ENCODE assay signal across 16 cellular contexts in genomic region chr1:156079762-156080597, GRCh38. TPM values are rescaled to one million over a fixed set of nuclear protein-coding genes. Genes with fewer than 3 reads are reported as not detected.
DNase-seq lines count a peak whose midpoint lies in the region; ATAC-seq, FAIRE-seq and TF ChIP-seq lines count a peak whose summit lies in the region.
"Had no signal": no experiment of that assay in that cellular context is flagged by ENCODE, and none has a peak within 500 bp of the region (broad histone marks: within the 10 kb centered on the region; RNA-seq: fewer than 3 reads in every experiment).

No MANE protein-coding gene starts in this region.

- no peak overlapping the region for H4K91ac ChIP-seq in H1 (replicated peaks; ENCODE audit: insufficient read length, low read length)

- H3K4me2 ChIP-seq in OCI-LY7 (ENCODE audit: low read length) (0 out of 2 replicates have a peak overlapping the region, but pooled peaks have one; percentile 98), H1 (ENCODE audit: insufficient read depth in 1 of 2, low read depth in 2 of 2, low read length in 2 of 2) (peak overlapping the region; percentile 76 to 79), neural cell (ENCODE audit: low read length) (peak overlapping the region; percentile 83)

- 0 out of 2 replicates have a peak, but pooled peaks cover 3% of the 10 kb centered on the region for H3K79me2 ChIP-seq in OCI-LY7 (ENCODE audit: insufficient read depth, low read depth, low read length)
- H3K79me2 ChIP-seq in H1 (ENCODE audit: control insufficient read depth in 1 of 2, insufficient read depth in 2 of 2, low read length in 2 of 2) = peaks cover 19 to 70% of the 10 kb centered on the region in 2 experiments
- H3K79me2 ChIP-seq in neural cell (replicated peaks; ENCODE audit: insufficient read depth, low read length) = peaks cover 95% of the 10 kb centered on the region

- no peaks in the 10 kb centered on the region for H3K36me3 ChIP-seq in CD4-positive, CD25-positive, alpha-beta regulatory T cell (ENCODE audit: control insufficient read depth, insufficient read depth, low read length)
- no peaks in the 10 kb centered on the region for H3K36me3 ChIP-seq in OCI-LY7 (ENCODE audit: insufficient read depth, low read length)
- peaks cover 3 to 26% (median 9%) of the 10 kb centered on the region in 4 experiments; a peak in 6 of 8 replicates for H3K36me3 ChIP-seq in H1 (ENCODE audit: control insufficient read depth in 2 of 4, insufficient read depth in 4 of 4, low read length in 3 of 4)
- peaks cover 5% of the 10 kb centered on the region for H3K36me3 ChIP-seq in neural cell (ENCODE audit: insufficient read depth, low read length)
- no peaks in the 10 kb centered on the region for H3K36me3 ChIP-seq in tibial nerve
- H3K36me3 ChIP-seq: gastroesophageal sphincter, lower lobe of right lung, prostate gland had no signal

- FAIRE-seq in H1 (lab: Jason Lieb, UNC) = no peak

- H3K9me3 ChIP-seq in CD4-positive, CD25-positive, alpha-beta regulatory T cell (ENCODE audit: control insufficient read depth in 2 of 2, low read length in 2 of 2) = no peaks in the 10 kb centered on the region
- H3K9me3 ChIP-seq in OCI-LY7 (ENCODE audit: low read length) (no peaks in the 10 kb centered on the region), H1 (ENCODE audit: insufficient read depth in 2 of 2, low read depth in 1 of 2, low read length in 1 of 2) (no peaks in the 10 kb centered on the region), neural cell (ENCODE audit: low read length) (no peaks in the 10 kb centered on the region), tibial nerve (no peaks in the 10 kb centered on the region)
- H3K9me3 ChIP-seq: gastroesophageal sphincter, lower lobe of right lung, prostate gland had no signal

- no peaks in the 10 kb centered on the region for H3F3A ChIP-seq in neural cell (ENCODE audit: insufficient read depth, low read length, poor library complexity, severe bottlenecking)

- no peak overlapping the region for H3K14ac ChIP-seq in H1 (ENCODE audit: insufficient read length)

- BruUV-seq in OCI-LY7 (replicated peaks; lab: Mats Ljungman, UMichigan) (no TSS peak), MCF 10A (replicated peaks; lab: Mats Ljungman, UMichigan) (no TSS peak)

- H3K79me1 ChIP-seq in H1 (ENCODE audit: low read depth, low read length) = peaks cover 24% of the 10 kb centered on the region

- no peak overlapping the region for H3K27ac Mint-ChIP-seq in CD4-positive, CD25-positive, alpha-beta regulatory T cell
- H3K27ac Mint-ChIP-seq in MCF 10A (ENCODE audit: low read depth, unreplicated experiment) = no peak overlapping the region
- H3K27ac Mint-ChIP-seq: activated naive CD4-positive, alpha-beta T cell treated with anti-CD3 and anti-CD28 coated beads, Interleukin-2, amount 10 ng/mL, durations not matched to agents 7 days and 5 days; CD8-positive, alpha-beta T cell had no signal

- POLR2A ChIA-PET in OCI-LY7 (lab: Charles Lee) (no interaction called here), H1 (lab: Charles Lee; ENCODE audit: partially characterized antibody) (interaction anchor here (0.6 to 3.4 kb wide), 16 partner anchors 8 to 102 kb away, joined by 3 to 20 read pairs (median 4); partner anchors contain the start of genes ARHGEF2, LAMTOR2, LMNA and RAB25), MCF 10A (lab: Yijun Ruan, JAX) (no interaction called here)

- H3K4me1 ChIP-seq in CD4-positive, CD25-positive, alpha-beta regulatory T cell (ENCODE audit: control insufficient read depth, insufficient read depth, low read length, poor library complexity, severe bottlenecking) = peaks cover 17% of the 10 kb centered on the region
- H3K4me1 ChIP-seq in OCI-LY7 (ENCODE audit: insufficient read depth, low read length, poor library complexity, severe bottlenecking) (peaks cover 43% of the 10 kb centered on the region), H1 (replicated peaks in 1 of 4; ENCODE audit: control insufficient read depth in 3 of 4, insufficient read depth in 4 of 4, low read length in 3 of 4) (peaks cover 15 to 44% (median 33%) of the 10 kb centered on the region in 4 experiments), tibial nerve (peaks cover 0 to 46% (median 13%) of the 10 kb centered on the region in 4 donors)
- H3K4me1 ChIP-seq: prostate gland had no signal

- H3K9ac ChIP-seq in H1 (replicated peaks in 1 of 4; ENCODE audit: extremely low read depth in 1 of 4, low read depth in 3 of 4, low read length in 3 of 4) (peak overlapping the region in 3 of 4 experiments; percentile 52 to 90 (median 87); a peak in 3 of 7 replicates), neural cell (ENCODE audit: low read length) (peak overlapping the region; percentile 99)

- CTCF ChIA-PET in OCI-LY7 (lab: Charles Lee; ENCODE audit: unreplicated experiment) (no interaction called here), H1 (lab: Charles Lee; ENCODE audit: partially characterized antibody) (interaction anchor here (0.8 to 2.5 kb wide), 5 partner anchors 11 to 350 kb away, joined by 3 to 17 read pairs (median 7); no protein-coding TSS in a partner anchor), MCF 10A (lab: Yijun Ruan, JAX) (interaction anchor here (1.0 to 2.0 kb wide), 3 partner anchors 10 to 16 kb away, joined by 6 to 8 read pairs (median 8); no protein-coding TSS in a partner anchor)

- H3K4me1 Mint-ChIP-seq in CD4-positive, CD25-positive, alpha-beta regulatory T cell = peaks cover 0 to 18% (median 1%) of the 10 kb centered on the region in 4 donors
- peaks cover 11% of the 10 kb centered on the region for H3K4me1 Mint-ChIP-seq in MCF 10A (ENCODE audit: insufficient read depth, unreplicated experiment)

- peak overlapping the region; percentile 77 for H2BK120ac ChIP-seq in H1 (replicated peaks; ENCODE audit: low read depth, low read length)

- H3K27ac ChIP-seq in CD4-positive, CD25-positive, alpha-beta regulatory T cell (ENCODE audit: insufficient read depth, low read length, poor library complexity, severe bottlenecking) = no peak overlapping the region
- H3K27ac ChIP-seq in OCI-LY7 (ENCODE audit: low read depth, low read length, poor library complexity, severe bottlenecking) = no peak overlapping the region
- no peak overlapping the region for H3K27ac ChIP-seq in H1 (ENCODE audit: low read depth, low read length)
- H3K27ac ChIP-seq in neural cell (ENCODE audit: low read length) = peak overlapping the region; percentile 85
- no peak overlapping the region for H3K27ac ChIP-seq in tibial nerve
- H3K27ac ChIP-seq: gastroesophageal sphincter, lower lobe of right lung, prostate gland had no signal

- H2BK20ac ChIP-seq in H1 (ENCODE audit: low read length) = no peak overlapping the region

- H3K56ac ChIP-seq in H1 (replicated peaks; ENCODE audit: insufficient read length, low read depth, low read length) = peak overlapping the region; percentile 86

- TF ChIP-seq RAD21 in H1 (IDR thresholded peaks at IDR 0.05 in 1 of 2, conservative IDR thresholded peaks at IDR 0.05 in 1 of 2; ENCODE audit: low read depth in 2 of 2, low read length in 2 of 2) (no peak), neural cell (conservative IDR thresholded peaks at IDR 0.05) (no peak)

- peak overlapping the region; percentile 58 for H3K4ac ChIP-seq in H1 (replicated peaks; ENCODE audit: insufficient read length, low read depth, low read length)

- peak overlapping the region; percentile 72; the same call in 1 of the 2 replicates for H2BK15ac ChIP-seq in H1 (ENCODE audit: low read length)

- H3K18ac ChIP-seq in H1 (ENCODE audit: extremely low read depth, low read length) = peak overlapping the region; percentile 93

- TF ChIP-seq CTCF in OCI-LY7 (conservative IDR thresholded peaks at IDR 0.05; ENCODE audit: low read length) (no peak), H1 (IDR thresholded peaks at IDR 0.05; ENCODE audit: control extremely low read depth in 1 of 3, insufficient read depth in 1 of 3, low read depth in 1 of 3, low read length in 3 of 3) (no peak), neural cell (IDR thresholded peaks at IDR 0.05; ENCODE audit: poor library complexity, severe bottlenecking) (no peak), MCF 10A (IDR thresholded peaks at IDR 0.05; ENCODE audit: unreplicated experiment) (no peak), tibial nerve (IDR thresholded peaks at IDR 0.05) (no peak)

- 52% methylated on average over 7 of the region's 10 CpGs; no CpG with 5 or more reads in 1 of the 2 experiments for WGBS in H1 (ENCODE audit: extremely low coverage in 1 of 2, insufficient coverage in 1 of 2, insufficient read length in 1 of 2, insufficient replicate concordance in 2 of 2, low coverage in 1 of 2, low lambda C conversion rate in 2 of 2, missing lambda C conversion rate in 1 of 2), 2 experiments
- WGBS in tibial nerve, 2 donors = 58 to 61% methylated on average over 10 of the region's 10 CpGs

- H2AFZ ChIP-seq in OCI-LY7 (ENCODE audit: low read length) (no peak overlapping the region), H1 (ENCODE audit: low read length) (no peak overlapping the region), neural cell (ENCODE audit: low read depth, low read length) (no peak overlapping the region)

- H2AK5ac ChIP-seq in H1 (ENCODE audit: low read depth, low read length) = no peak overlapping the region; the same call in 1 of the 2 replicates

- H3K23ac ChIP-seq in H1 (ENCODE audit: insufficient read length) = no peak overlapping the region

- H4K8ac ChIP-seq in H1 (ENCODE audit: extremely low read depth, insufficient read depth, low read length) = peak overlapping the region; percentile 40; the same call in 1 of the 2 replicates

- no peak for DNase-seq in CD4-positive, CD25-positive, alpha-beta regulatory T cell
- DNase-seq in OCI-LY7 (ENCODE audit: low spot score) = no peak
- peak in 1 of 2 experiments; percentile 63 for DNase-seq in H1 (ENCODE audit: low read depth in 1 of 2, low spot score in 2 of 2)
- no peak for DNase-seq in MCF 10A (ENCODE audit: unreplicated experiment)
- no peak for DNase-seq in stimulated activated CD8-positive, alpha-beta memory T cell treated with anti-CD3 and anti-CD28 coated beads, Interleukin-4, amount 100 ng/mL, for 48 hours
- no peak for DNase-seq in tibial nerve (ENCODE audit: low spot score in 2 of 2)
- DNase-seq in 8988T = no peak
- DNase-seq: activated naive CD4-positive, alpha-beta T cell treated with anti-CD3 and anti-CD28 coated beads, Interleukin-2, amount 10 ng/mL, durations not matched to agents 7 days and 5 days; CD8-positive, alpha-beta T cell; lower lobe of right lung; T-helper 2 cell had no signal

- intact Hi-C loops in OCI-LY7 (cut with micrococcal nuclease; ENCODE audit: unreplicated experiment) = no loop called here
- intact Hi-C loops in MCF 10A (cut with micrococcal nuclease) = no loop called here

- TF ChIP-seq EP300 in H1 (IDR thresholded peaks at IDR 0.05; ENCODE audit: borderline replicate concordance in 1 of 2, low read depth in 2 of 2, low read length in 2 of 2) = no peak
- no peak for TF ChIP-seq EP300 in neural cell (conservative IDR thresholded peaks at IDR 0.05; ENCODE audit: poor library complexity, severe bottlenecking)
- TF ChIP-seq EP300 in tibial nerve (IDR thresholded peaks at IDR 0.05) = no peak

- H3K4me3 Mint-ChIP-seq in CD4-positive, CD25-positive, alpha-beta regulatory T cell = peak overlapping the region; percentile 44 to 66 (median 56)
- H3K4me3 Mint-ChIP-seq in MCF 10A (ENCODE audit: unreplicated experiment) = no peak overlapping the region

- TF ChIP-seq POLR2A in H1 (IDR thresholded peaks at IDR 0.05; ENCODE audit: control extremely low read depth in 1 of 2, low read depth in 2 of 2, low read length in 2 of 2) = 0 out of 3 replicates have a peak, but pooled peaks of 1 of the 2 experiments have one; percentile 29
- TF ChIP-seq POLR2A in tibial nerve (IDR thresholded peaks at IDR 0.05) = no peak

- peak overlapping the region; percentile 82 for H4K5ac ChIP-seq in H1 (ENCODE audit: insufficient read length, low read depth, low read length)

- H3K27me3 Mint-ChIP-seq in CD4-positive, CD25-positive, alpha-beta regulatory T cell = peaks cover 55% of the 10 kb centered on the region
- H3K27me3 Mint-ChIP-seq in MCF 10A (ENCODE audit: insufficient read depth, unreplicated experiment) = no peaks in the 10 kb centered on the region

- H3K9me3 Mint-ChIP-seq in CD4-positive, CD25-positive, alpha-beta regulatory T cell = peaks cover 0 to 2% (median 0%) of the 10 kb centered on the region in 7 donors
- no peaks in the 10 kb centered on the region for H3K9me3 Mint-ChIP-seq in MCF 10A (ENCODE audit: unreplicated experiment)
- H3K9me3 Mint-ChIP-seq: activated naive CD4-positive, alpha-beta T cell treated with anti-CD3 and anti-CD28 coated beads, Interleukin-2, amount 10 ng/mL, durations not matched to agents 7 days and 5 days; CD8-positive, alpha-beta T cell had no signal

- ATAC-seq in CD4-positive, CD25-positive, alpha-beta regulatory T cell (ENCODE audit: low read depth in 2 of 2) = no peak
- ATAC-seq: CD8-positive, alpha-beta T cell; gastroesophageal sphincter; lower lobe of right lung had no signal

- H3K27me3 ChIP-seq in CD4-positive, CD25-positive, alpha-beta regulatory T cell (ENCODE audit: control insufficient read depth, insufficient read depth, low read length) = peaks cover 13% of the 10 kb centered on the region
- H3K27me3 ChIP-seq in H1 (replicated peaks in 1 of 4; ENCODE audit: control insufficient read depth in 3 of 4, extremely low read depth in 1 of 4, insufficient read depth in 3 of 4, low read length in 3 of 4) = no peaks in the 10 kb centered on the region
- H3K27me3 ChIP-seq in neural cell (ENCODE audit: insufficient read depth, low read depth, low read length) = no peaks in the 10 kb centered on the region
- H3K27me3 ChIP-seq in tibial nerve = no peaks in the 10 kb centered on the region
- H3K27me3 ChIP-seq: gastroesophageal sphincter had no signal

- peak overlapping the region; percentile 98; the same call in 1 of the 2 replicates for H2BK5ac ChIP-seq in H1 (ENCODE audit: low read depth, low read length)

- H3K4me3 ChIP-seq in CD4-positive, CD25-positive, alpha-beta regulatory T cell (ENCODE audit: low read depth, low read length) = no peak overlapping the region
- H3K4me3 ChIP-seq in OCI-LY7 (ENCODE audit: low read depth, low read length, poor library complexity, severe bottlenecking) = no peak overlapping the region
- H3K4me3 ChIP-seq in H1 (ENCODE audit: extremely low read depth in 1 of 4, insufficient read depth in 2 of 4, low read depth in 3 of 4, low read length in 4 of 4) = peak overlapping the region; percentile 86 to 98 (median 94)
- peak overlapping the region; percentile 93 for H3K4me3 ChIP-seq in neural cell (ENCODE audit: low read length)
- no peak overlapping the region for H3K4me3 ChIP-seq in tibial nerve
- H3K4me3 ChIP-seq: gastroesophageal sphincter, lower lobe of right lung had no signal

- H3K23me2 ChIP-seq in H1 (ENCODE audit: low read depth, low read length) = peaks cover 14% of the 10 kb centered on the region

- H3K9me2 ChIP-seq in OCI-LY7 (ENCODE audit: insufficient read depth, low read length) (no peaks in the 10 kb centered on the region), neural cell (ENCODE audit: insufficient read depth, low read length) (no peaks in the 10 kb centered on the region)

- H2BK12ac ChIP-seq in H1 (ENCODE audit: low read depth, low read length) = 0 out of 2 replicates have a peak overlapping the region, but pooled peaks have one; percentile 39

- no peaks in the 10 kb centered on the region for H3K36me3 Mint-ChIP-seq in CD4-positive, CD25-positive, alpha-beta regulatory T cell
- peaks cover 5% of the 10 kb centered on the region for H3K36me3 Mint-ChIP-seq in MCF 10A (ENCODE audit: insufficient read depth, unreplicated experiment)
- H3K36me3 Mint-ChIP-seq: activated naive CD4-positive, alpha-beta T cell treated with anti-CD3 and anti-CD28 coated beads, Interleukin-2, amount 10 ng/mL, durations not matched to agents 7 days and 5 days; CD8-positive, alpha-beta T cell had no signal

- no peaks in the 10 kb centered on the region for H4K20me1 ChIP-seq in OCI-LY7 (ENCODE audit: insufficient read depth, low read length)
- peaks cover 12 to 27% of the 10 kb centered on the region in 2 experiments for H4K20me1 ChIP-seq in H1 (replicated peaks in 1 of 2; ENCODE audit: control insufficient read depth in 1 of 2, insufficient read depth in 2 of 2, low read length in 2 of 2)
- peaks cover 51% of the 10 kb centered on the region for H4K20me1 ChIP-seq in neural cell (ENCODE audit: insufficient read depth)

RNA-seq across cellular contexts. Expression of gene MEX3A, which starts 2.3 kb away (rescaled TPM):
- not detected for total RNA-seq in CD4-positive, CD25-positive, alpha-beta regulatory T cell
- not detected for polyA plus RNA-seq in CD4-positive, CD25-positive, alpha-beta regulatory T cell
- 4.5 and 5.3 TPM in 2 replicates for total RNA-seq in OCI-LY7 (2014; rRNA removed; shearing (Covaris generic))
- total RNA-seq in OCI-LY7 (2022) (5.3 and 5.5 TPM in 2 replicates), MCF 10A (2022) (0.88 and 0.91 TPM in 2 replicates), tibial nerve (1 to 10 TPM in 1 of 4 donors, under 1 TPM in 3; under 0.01 to 1.2 (median 0.43) TPM)
- total RNA-seq in H1 (2021; fragmentation: NEBNext Ultra II Directional; extraction: Animal tissue kit (Norgen Biotek cat#: 25700)) = 52.4 and 54.7 TPM in 2 replicates
- polyA plus RNA-seq in H1 (2011; rRNA removed) (34.1 and 43.5 TPM in 2 replicates), neural cell (39.8 and 44.4 TPM in 2 replicates)
- polyA plus RNA-seq in H1 (2011; cell fraction: cytosol; rRNA removed) = 30.7 TPM
- polyA plus RNA-seq in H1 (2011; cell fraction: nucleus; rRNA removed) = 122 TPM
- 42.2 to 51.4 TPM (median 46.7 TPM) in 4 replicates for polyA plus RNA-seq in H1 (2012, experiment 1 of 2)
- polyA plus RNA-seq in H1 (2012, experiment 2 of 2) = 37.7 TPM
- polyA plus RNA-seq in H1 (2013, experiment 1 of 2) = 50.4 TPM
- polyA plus RNA-seq in H1 (2013, experiment 2 of 2) = 45.1 TPM
- 43.0 and 47.3 TPM in 2 replicates for polyA minus RNA-seq in H1 (2011; rRNA and poly(A)+ RNA removed)
- polyA minus RNA-seq in H1 (2011; cell fraction: cytosol; rRNA and poly(A)+ RNA removed) = 55.2 TPM
- 107 TPM for polyA minus RNA-seq in H1 (2011; cell fraction: nucleus; rRNA and poly(A)+ RNA removed)
- 114 and 119 TPM in 2 replicates for polyA minus RNA-seq in neural cell

RNA-seq across cellular contexts. Expression of gene RAB25, which starts 19.0 kb away (rescaled TPM):
- total RNA-seq in CD4-positive, CD25-positive, alpha-beta regulatory T cell = 1.5 TPM
- 1 to 10 TPM in 2 of 4 donors, under 1 TPM in 2; 0.83 to 1.7 (median 0.93) TPM for polyA plus RNA-seq in CD4-positive, CD25-positive, alpha-beta regulatory T cell
- total RNA-seq in OCI-LY7 (2014; rRNA removed; shearing (Covaris generic)) = not detected in 2 replicates
- total RNA-seq in OCI-LY7 (2022) = 0.48 TPM in 1 of 2 replicates, not detected in the other
- total RNA-seq in H1 (2021; fragmentation: NEBNext Ultra II Directional; extraction: Animal tissue kit (Norgen Biotek cat#: 25700)) = 34.8 and 38.5 TPM in 2 replicates
- 98.2 and 117 TPM in 2 replicates for polyA plus RNA-seq in H1 (2011; rRNA removed)
- 110 TPM for polyA plus RNA-seq in H1 (2011; cell fraction: cytosol; rRNA removed)
- polyA plus RNA-seq in H1 (2011; cell fraction: nucleus; rRNA removed) = 61.3 TPM
- 66.9 to 78.3 TPM (median 74.1 TPM) in 4 replicates for polyA plus RNA-seq in H1 (2012, experiment 1 of 2)
- polyA plus RNA-seq in H1 (2012, experiment 2 of 2) = 91.5 TPM
- 48.0 TPM for polyA plus RNA-seq in H1 (2013, experiment 1 of 2)
- polyA plus RNA-seq in H1 (2013, experiment 2 of 2) = 50.7 TPM
- 50.6 and 52.5 TPM in 2 replicates for polyA minus RNA-seq in H1 (2011; rRNA and poly(A)+ RNA removed)
- polyA minus RNA-seq in H1 (2011; cell fraction: cytosol; rRNA and poly(A)+ RNA removed) = 24.8 TPM
- polyA minus RNA-seq in H1 (2011; cell fraction: nucleus; rRNA and poly(A)+ RNA removed) = 19.2 TPM
- polyA plus RNA-seq in neural cell = 1.3 TPM in 1 of 2 replicates, not detected in the other
- polyA minus RNA-seq in neural cell = not detected in 2 replicates
- 1.6 and 5.5 TPM in 2 replicates for total RNA-seq in MCF 10A (2022)
- total RNA-seq in tibial nerve = not detected
- total RNA-seq: dermis microvascular lymphatic vessel endothelial cell, M059J had no signal

RNA-seq across cellular contexts. Expression of gene LAMTOR2, which starts 25.4 kb away (rescaled TPM):
- total RNA-seq in CD4-positive, CD25-positive, alpha-beta regulatory T cell = 20.2 TPM
- 100 to 1,000 TPM; 107 to 162 (median 130) TPM for polyA plus RNA-seq in CD4-positive, CD25-positive, alpha-beta regulatory T cell
- total RNA-seq in OCI-LY7 (2014; rRNA removed; shearing (Covaris generic)) = 71.3 and 103 TPM in 2 replicates
- total RNA-seq in OCI-LY7 (2022) (52.1 and 55.2 TPM in 2 replicates), MCF 10A (2022) (88.1 and 104 TPM in 2 replicates), tibial nerve (10 to 100 TPM; 32.6 to 51.8 (median 47.8) TPM)
- total RNA-seq in H1 (2021; fragmentation: NEBNext Ultra II Directional; extraction: Animal tissue kit (Norgen Biotek cat#: 25700)) = 50.5 and 54.7 TPM in 2 replicates
- polyA plus RNA-seq in H1 (2011; rRNA removed) (122 and 131 TPM in 2 replicates), neural cell (81.3 and 82.6 TPM in 2 replicates)
- 109 TPM for polyA plus RNA-seq in H1 (2011; cell fraction: cytosol; rRNA removed)
- polyA plus RNA-seq in H1 (2011; cell fraction: nucleus; rRNA removed) = 74.9 TPM
- polyA plus RNA-seq in H1 (2012, experiment 1 of 2) = 77.2 to 105 TPM (median 92.7 TPM) in 4 replicates
- 70.5 TPM for polyA plus RNA-seq in H1 (2012, experiment 2 of 2)
- polyA plus RNA-seq in H1 (2013, experiment 1 of 2) = 63.5 TPM
- 69.2 TPM for polyA plus RNA-seq in H1 (2013, experiment 2 of 2)
- polyA minus RNA-seq in H1 (2011; rRNA and poly(A)+ RNA removed) = 18.2 and 23.3 TPM in 2 replicates
- 14.1 TPM for polyA minus RNA-seq in H1 (2011; cell fraction: cytosol; rRNA and poly(A)+ RNA removed)
- 22.4 TPM for polyA minus RNA-seq in H1 (2011; cell fraction: nucleus; rRNA and poly(A)+ RNA removed)
- polyA minus RNA-seq in neural cell = 24.6 and 39.8 TPM in 2 replicates

RNA-seq across cellular contexts. Expression of gene UBQLN4, which starts 26.4 kb away (rescaled TPM):
- 19.1 TPM for total RNA-seq in CD4-positive, CD25-positive, alpha-beta regulatory T cell
- polyA plus RNA-seq in CD4-positive, CD25-positive, alpha-beta regulatory T cell = 1 to 10 TPM; 4.4 to 7.1 (median 5.5) TPM
- total RNA-seq in OCI-LY7 (2014; rRNA removed; shearing (Covaris generic)) = 20.8 and 33.2 TPM in 2 replicates
- total RNA-seq in OCI-LY7 (2022) = 37.1 and 40.3 TPM in 2 replicates
- 37.7 and 39.8 TPM in 2 replicates for total RNA-seq in H1 (2021; fragmentation: NEBNext Ultra II Directional; extraction: Animal tissue kit (Norgen Biotek cat#: 25700))
- polyA plus RNA-seq in H1 (2011; rRNA removed) = 47.8 and 52.0 TPM in 2 replicates
- 40.8 TPM for polyA plus RNA-seq in H1 (2011; cell fraction: cytosol; rRNA removed)
- 76.1 TPM for polyA plus RNA-seq in H1 (2011; cell fraction: nucleus; rRNA removed)
- 42.4 to 49.0 TPM (median 44.7 TPM) in 4 replicates for polyA plus RNA-seq in H1 (2012, experiment 1 of 2)
- 40.6 TPM for polyA plus RNA-seq in H1 (2012, experiment 2 of 2)
- 26.1 TPM for polyA plus RNA-seq in H1 (2013, experiment 1 of 2)
- 26.7 TPM for polyA plus RNA-seq in H1 (2013, experiment 2 of 2)
- polyA minus RNA-seq in H1 (2011; rRNA and poly(A)+ RNA removed) = 48.9 and 53.6 TPM in 2 replicates
- 31.0 TPM for polyA minus RNA-seq in H1 (2011; cell fraction: cytosol; rRNA and poly(A)+ RNA removed)
- polyA minus RNA-seq in H1 (2011; cell fraction: nucleus; rRNA and poly(A)+ RNA removed) = 29.2 TPM
- polyA plus RNA-seq in neural cell = 34.9 and 39.3 TPM in 2 replicates
- polyA minus RNA-seq in neural cell = 47.5 and 51.2 TPM in 2 replicates
- 49.0 and 51.4 TPM in 2 replicates for total RNA-seq in MCF 10A (2022)
- 10 to 100 TPM; 19.5 to 32.1 (median 22.8) TPM for total RNA-seq in tibial nerve

RNA-seq across cellular contexts. Expression of gene LMNA, which starts 34.5 kb away (rescaled TPM):
- total RNA-seq in CD4-positive, CD25-positive, alpha-beta regulatory T cell = 1,807 TPM
- 100 to 1,000 TPM in 1 of 4 donors, 10 to 100 TPM in 3; 54.1 to 113 (median 83.1) TPM for polyA plus RNA-seq in CD4-positive, CD25-positive, alpha-beta regulatory T cell
- total RNA-seq in OCI-LY7 (2014; rRNA removed; shearing (Covaris generic)) = 12.9 and 14.3 TPM in 2 replicates
- total RNA-seq in OCI-LY7 (2022) (5.0 and 6.5 TPM in 2 replicates), MCF 10A (2022) (620 and 716 TPM in 2 replicates), tibial nerve (100 to 1,000 TPM; 371 to 501 (median 419) TPM)
- 46.8 and 48.0 TPM in 2 replicates for total RNA-seq in H1 (2021; fragmentation: NEBNext Ultra II Directional; extraction: Animal tissue kit (Norgen Biotek cat#: 25700))
- polyA plus RNA-seq in H1 (2011; rRNA removed) (25.8 and 38.3 TPM in 2 replicates), neural cell (90.7 and 103 TPM in 2 replicates)
- polyA plus RNA-seq in H1 (2011; cell fraction: cytosol; rRNA removed) = 33.6 TPM
- polyA plus RNA-seq in H1 (2011; cell fraction: nucleus; rRNA removed) = 78.1 TPM
- polyA plus RNA-seq in H1 (2012, experiment 1 of 2) = 36.7 to 43.4 TPM (median 39.1 TPM) in 4 replicates
- polyA plus RNA-seq in H1 (2012, experiment 2 of 2) = 56.7 TPM
- 34.7 TPM for polyA plus RNA-seq in H1 (2013, experiment 1 of 2)
- 32.6 TPM for polyA plus RNA-seq in H1 (2013, experiment 2 of 2)
- polyA minus RNA-seq in H1 (2011; rRNA and poly(A)+ RNA removed) = 15.1 and 20.9 TPM in 2 replicates
- polyA minus RNA-seq in H1 (2011; cell fraction: cytosol; rRNA and poly(A)+ RNA removed) = 33.7 TPM
- polyA minus RNA-seq in H1 (2011; cell fraction: nucleus; rRNA and poly(A)+ RNA removed) = 28.1 TPM
- 50.6 TPM in 2 replicates for polyA minus RNA-seq in neural cell

Comparison
In these comparisons a context has a peak if more than half of its experiments do, and no peak if none do; other contexts are left out.
1. H3K4me3 ChIP-seq: peak in H1 (4 of 4) and neural cell (single experiment); none in CD4-positive, CD25-positive, alpha-beta regulatory T cell (single experiment), OCI-LY7 (single experiment) and tibial nerve (0 of 4).
2. Peak in every context shown above with its lines, with median percentiles within 50 percentile points of each other: H3K4me2 ChIP-seq.